Comparison of ENCODE assay signal across 8 cellular contexts in the genomic region with DNA sequence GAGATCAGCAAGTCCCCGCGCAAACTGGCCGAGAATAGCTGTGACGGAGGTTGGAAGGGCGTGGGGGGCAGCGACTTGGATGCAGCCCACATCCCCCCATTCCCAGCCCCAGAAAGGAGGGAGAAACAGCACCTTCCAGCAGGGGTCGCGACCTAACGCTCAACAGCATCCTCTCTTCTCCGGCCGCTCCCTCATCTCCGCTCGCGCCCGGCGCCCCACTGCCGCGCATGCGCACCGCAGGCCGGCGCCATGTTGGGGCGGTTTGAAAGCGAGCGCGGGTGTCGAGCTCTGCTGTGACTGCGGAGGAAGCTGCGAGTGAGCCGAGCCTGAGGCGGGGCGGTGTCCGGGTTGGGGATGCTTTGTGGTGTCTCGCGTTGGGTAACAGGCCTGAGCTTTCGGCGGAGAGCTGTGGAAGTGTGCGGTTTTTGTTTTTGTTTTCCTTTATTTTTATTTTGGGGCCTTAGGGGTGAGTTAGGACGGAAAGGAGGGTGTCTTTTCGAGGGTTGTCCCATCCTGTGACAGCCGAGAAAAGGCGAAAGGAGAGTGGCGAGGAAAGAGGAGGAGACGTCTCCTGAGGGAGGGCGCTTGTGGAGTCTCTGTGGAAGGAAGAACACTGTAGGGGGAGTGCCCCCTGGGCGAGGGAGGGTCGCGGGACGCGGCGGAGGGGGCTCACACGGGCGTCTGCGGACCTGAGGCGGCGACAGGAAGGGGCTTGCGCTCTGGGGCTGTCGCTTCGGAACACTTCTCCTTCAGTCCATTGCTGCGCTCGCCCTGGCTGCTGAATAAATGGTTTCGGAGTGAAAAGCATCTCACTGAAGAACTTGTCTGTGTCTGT. TPM values are rescaled to one million over a fixed set of nuclear protein-coding genes. Genes with fewer than 3 reads are reported as not detected.
A peak's percentile ranks its signal among the peaks of the same experiment; 100 is the strongest.
DNase-seq lines count a peak whose midpoint lies in the region; ATAC-seq, FAIRE-seq and TF ChIP-seq lines count a peak whose summit lies in the region.

Gene C18orf54, plus strand, starts transcription at position 247 of the 835 bp plus-strand sequence. CDS start 2,667 bp downstream, outside the sequence.
Gene STARD6, minus strand, starts transcription at position 199 of the 835 bp plus-strand sequence. CDS start 3,285 bp downstream, outside the sequence.

- H3K4me2 ChIP-seq in GM12878 (ENCODE audit: control insufficient read depth, insufficient read depth) = peak within 1 kb of the TSS; percentile 94

- intact Hi-C loops in GM12878 (cut with micrococcal nuclease; ENCODE audit: unreplicated experiment) = loop anchor here (1.0 kb wide), 2 partner anchors 73 to 134 kb away; partner anchors contain the start of gene MBD2
- intact Hi-C loops in gastrocnemius medialis (cut with DNase I; ENCODE audit: low total_unique reads) = loop anchor here (10.0 kb wide), 1 partner anchor 83 kb away; no protein-coding TSS in a partner anchor

- H3K9ac ChIP-seq in GM12878 (ENCODE audit: control insufficient read depth, insufficient read depth, low read length) = peak within 1 kb of the TSS; percentile 91

- TF ChIP-seq EP300 in GM12878 (IDR thresholded peaks at IDR 0.05; ENCODE audit: borderline replicate concordance in 1 of 2, control insufficient read depth in 1 of 2, low read depth in 2 of 2, low read length in 2 of 2) = no peak

- TF ChIP-seq RAD21 in GM12878 (IDR thresholded peaks at IDR 0.05; ENCODE audit: insufficient read depth, low read depth, low read length) = 0 out of 2 replicates have a peak, but pooled peaks have one; percentile 20

- in situ Hi-C loops in GM12878 (cut with MboI) (loop anchor here (10.0 kb wide), 1 partner anchor 133 kb away; the partner anchor contains the start of gene MBD2), gastrocnemius medialis (cut with MboI; ENCODE audit: low sequenced_read_pairs in 4 of 4) (no loop called here)

- RAD21 ChIA-PET in GM12878 (lab: Charles Lee; ENCODE audit: unreplicated experiment) = interaction anchor here (0.8 to 1.7 kb wide), 6 partner anchors 26 to 135 kb away, joined by 3 to 9 read pairs (median 4); partner anchors contain the start of gene MBD2

- 0 out of 4 replicates have a peak, but pooled peaks cover 0 to 3% of the 10 kb centered on the region in 2 experiments for H3K36me3 ChIP-seq in GM12878 (ENCODE audit: control insufficient read depth in 2 of 2, insufficient read depth in 2 of 2, low read length in 1 of 2)
- H3K36me3 ChIP-seq in iPS DF 6.9 (ENCODE audit: control insufficient read depth, insufficient read depth, low read length) = no peaks in the 10 kb centered on the region; the same call in 1 of the 2 replicates
- no peaks in the 10 kb centered on the region for H3K36me3 ChIP-seq in gastrocnemius medialis

- TF ChIP-seq POLR2A in GM12878 (IDR thresholded peaks at IDR 0.05; ENCODE audit: low read depth, low read length) = peak; percentile 96
- TF ChIP-seq POLR2A in gastrocnemius medialis (IDR thresholded peaks at IDR 0.05) = peak; percentile 9 to 11

- CTCF ChIA-PET in GM12878 (lab: Yijun Ruan, JAX) = interaction anchor here (0.7 to 2.5 kb wide), 14 partner anchors 14 to 228 kb away, joined by 3 to 13 read pairs (median 3); partner anchors contain the start of gene POLI

- FAIRE-seq in GM12878 (lab: Jason Lieb, UNC) = peak; percentile 90

- H3K9me3 ChIP-seq in GM12878 (replicated peaks; ENCODE audit: control insufficient read depth, insufficient read depth, low read length) (no peaks in the 10 kb centered on the region), iPS DF 6.9 (ENCODE audit: control insufficient read depth, insufficient read depth, low read length) (no peaks in the 10 kb centered on the region), gastrocnemius medialis (no peaks in the 10 kb centered on the region)

- BruUV-seq in GM12878 (replicated peaks; lab: Mats Ljungman, UMichigan) = no TSS peak

- peak; percentile 93 for ATAC-seq in GM18517 (IDR thresholded peaks at IDR 0.05; ENCODE audit: unreplicated experiment)
- ATAC-seq in HG03039 (IDR thresholded peaks at IDR 0.05; ENCODE audit: unreplicated experiment) = peak; percentile 92
- ATAC-seq in GM12878 = peak; percentile 96
- peak; percentile 86 to 94 for ATAC-seq in gastrocnemius medialis

- H3K27ac ChIP-seq in GM12878 (ENCODE audit: control insufficient read depth, insufficient read depth) = peak within 1 kb of the TSS; percentile 84
- H3K27ac ChIP-seq in iPS DF 6.9 (ENCODE audit: low read length) = no peak within 1 kb of the TSS
- peak within 1 kb of the TSS in 3 of 4 donors; percentile 51 to 56 (median 52) for H3K27ac ChIP-seq in gastrocnemius medialis

- SMC1A ChIA-PET in GM12878 (lab: Charles Lee; ENCODE audit: uncharacterized antibody, unreplicated experiment) = interaction anchor here (0.8 to 1.8 kb wide), 8 partner anchors 7 to 179 kb away, joined by 3 to 7 read pairs (median 4); no protein-coding TSS in a partner anchor

- under 1% methylated on average over 62 of the region's 62 CpGs for WGBS in GM12878 (ENCODE audit: insufficient coverage, insufficient replicate concordance, low lambda C conversion rate, missing lambda C conversion rate)
- WGBS in iPS DF 6.9 (ENCODE audit: insufficient coverage, insufficient read length) = no CpG with 5 or more reads among the region's 62 CpGs

- TF ChIP-seq CTCF in GM12878 (IDR thresholded peaks at IDR 0.05 in 2 of 3, conservative IDR thresholded peaks at IDR 0.05 in 1 of 3; ENCODE audit: control insufficient read depth in 2 of 3, extremely low read depth in 1 of 3, insufficient read depth in 1 of 3, low read depth in 3 of 3, low read length in 3 of 3) (peak; percentile 63 to 70 (median 65)), gastrocnemius medialis (IDR thresholded peaks at IDR 0.05 in 4 of 5, conservative IDR thresholded peaks at IDR 0.05 in 1 of 5) (peak in 1 of 5 experiments; percentile 17)

- H3K27me3 ChIP-seq in GM12878 (replicated peaks in 1 of 2; ENCODE audit: control insufficient read depth in 2 of 2, insufficient read depth in 2 of 2, low read length in 1 of 2) (no peaks in the 10 kb centered on the region), iPS DF 6.9 (ENCODE audit: control insufficient read depth, insufficient read depth, low read length) (no peaks in the 10 kb centered on the region), gastrocnemius medialis (peaks cover 0 to 19% (median 15%) of the 10 kb centered on the region in 3 donors)

- POLR2A ChIA-PET in GM12878 (lab: Charles Lee) = interaction anchor here (0.6 to 1.0 kb wide), 3 partner anchors 97 to 206 kb away, joined by 3 to 5 read pairs (median 4); no protein-coding TSS in a partner anchor

- H4K20me1 ChIP-seq in GM12878 (ENCODE audit: control insufficient read depth, insufficient read depth) = no peaks in the 10 kb centered on the region

- H3K4me3 ChIP-seq in GM12878 = peak within 1 kb of the TSS; percentile 89
- peak within 1 kb of the TSS; percentile 78 for H3K4me3 ChIP-seq in iPS DF 6.9 (ENCODE audit: low read length)
- peak within 1 kb of the TSS; percentile 63 to 87 (median 70) for H3K4me3 ChIP-seq in gastrocnemius medialis

- H3K4me1 ChIP-seq in GM12878 (ENCODE audit: control insufficient read depth, insufficient read depth, low read length) (peaks cover 3% of the 10 kb centered on the region), iPS DF 6.9 (ENCODE audit: control insufficient read depth, insufficient read depth, low read length) (no peaks in the 10 kb centered on the region), gastrocnemius medialis (peaks cover 6 to 10% of the 10 kb centered on the region in 2 donors)

- peaks cover 12% of the 10 kb centered on the region for H3K79me2 ChIP-seq in GM12878 (ENCODE audit: control insufficient read depth, insufficient read depth, low read length)

- H2AFZ ChIP-seq in GM12878 (ENCODE audit: control insufficient read depth, low read depth, low read length) = peak within 1 kb of the TSS; percentile 97

- peak; percentile 33 for DNase-seq in 8988T
- DNase-seq in NCI-H2029 treated with DMSO at 0.1 percent for 48 hours (lab: John Stamatoyannopoulos, UW) = peak; percentile 16
- peak; percentile 58 for DNase-seq in T1000 (lab: John Stamatoyannopoulos, UW)
- DNase-seq in GM12878 (ENCODE audit: low read depth, low spot score) = peak; percentile 76
- peak; percentile 89 for DNase-seq in iPS DF 6.9 (ENCODE audit: low read depth, low spot score)
- DNase-seq in gastrocnemius medialis = peak; percentile 54 to 64

RNA-seq across cellular contexts. Expression of gene C18orf54, which starts in this region (rescaled TPM):
- total RNA-seq in GM12878 (2013; cell fraction: nucleolus; rRNA removed) = 9.4 and 10.1 TPM in 2 replicates
- total RNA-seq in GM12878 (2014; rRNA removed) (2.5 TPM in 2 replicates), GM12878 (2014; rRNA removed; fragmentation: Illumina TruSeq; extraction: Trizol) (2.5 and 2.6 TPM in 2 replicates), GM12878 (2021) (3.8 and 4.0 TPM in 2 replicates), gastrocnemius medialis (under 1 TPM in 3 of 4 donors, not detected in 1; 0.26 to 0.87 (median 0.44) TPM)
- polyA plus RNA-seq in GM12878 (2011; ENCODE audit: low read depth) = 0.80 TPM
- polyA plus RNA-seq in GM12878 (2011; rRNA removed) (4.5 and 7.0 TPM in 2 replicates), GM12878 (2014; fragmentation: Illumina TruSeq; extraction: Trizol) (3.1 and 4.1 TPM in 2 replicates), GM12878 (2014; fragmentation: Nextera tagmentation; extraction: Ambion mirVana) (1 to 10 TPM; 1.2 to 1.5 TPM), GM12878 (2014; rRNA removed) (1.2 and 2.0 TPM in 2 replicates), GM12878 (2016; fragmentation: Nextera tagmentation; extraction: Ambion mirVana) (1 to 10 TPM; 7.4 to 7.6 TPM)
- 0.87 and 1.5 TPM in 2 replicates for polyA plus RNA-seq in GM12878 (2011; cell fraction: cytosol; rRNA removed)
- polyA plus RNA-seq in GM12878 (2011; cell fraction: nucleus; rRNA removed) = 4.0 TPM in 2 replicates
- polyA plus RNA-seq in GM12878 (2012) = 1.5 and 3.1 TPM in 2 replicates
- polyA minus RNA-seq in GM12878 (2011; rRNA and poly(A)+ RNA removed) = 1.8 and 3.6 TPM in 2 replicates
- 2.8 and 7.1 TPM in 2 replicates for polyA minus RNA-seq in GM12878 (2011; cell fraction: cytosol; rRNA and poly(A)+ RNA removed)
- polyA minus RNA-seq in GM12878 (2011; cell fraction: nucleus; rRNA and poly(A)+ RNA removed) = 4.2 and 7.2 TPM in 2 replicates

RNA-seq across cellular contexts. Expression of gene STARD6, which starts in this region (rescaled TPM):
- total RNA-seq in GM12878 (2013; cell fraction: nucleolus; rRNA removed) = not detected in 2 replicates
- 0.34 TPM in 1 of 2 replicates, not detected in the other for total RNA-seq in GM12878 (2014; rRNA removed)
- 0.18 and 0.28 TPM in 2 replicates for total RNA-seq in GM12878 (2014; rRNA removed; fragmentation: Illumina TruSeq; extraction: Trizol)
- 0.33 TPM in 1 of 2 replicates, not detected in the other for total RNA-seq in GM12878 (2021)
- 0.89 TPM for polyA plus RNA-seq in GM12878 (2011; ENCODE audit: low read depth)
- 0.10 TPM in 1 of 2 replicates, not detected in the other for polyA plus RNA-seq in GM12878 (2011; rRNA removed)
- not detected in 2 replicates for polyA plus RNA-seq in GM12878 (2011; cell fraction: cytosol; rRNA removed)
- polyA plus RNA-seq in GM12878 (2011; cell fraction: nucleus; rRNA removed) = not detected in 2 replicates
- not detected in 2 replicates for polyA plus RNA-seq in GM12878 (2012)
- 0.84 TPM in 1 of 2 replicates, not detected in the other for polyA plus RNA-seq in GM12878 (2014; fragmentation: Illumina TruSeq; extraction: Trizol)
- under 1 TPM; 0.35 to 0.45 TPM for polyA plus RNA-seq in GM12878 (2014; fragmentation: Nextera tagmentation; extraction: Ambion mirVana)
- 0.30 TPM in 1 of 2 replicates, not detected in the other for polyA plus RNA-seq in GM12878 (2014; rRNA removed)
- under 1 TPM in 1 of 2 experiments, not detected in 1; 0.84 TPM for polyA plus RNA-seq in GM12878 (2016; fragmentation: Nextera tagmentation; extraction: Ambion mirVana)
- not detected in 2 replicates for polyA minus RNA-seq in GM12878 (2011; rRNA and poly(A)+ RNA removed)
- polyA minus RNA-seq in GM12878 (2011; cell fraction: cytosol; rRNA and poly(A)+ RNA removed) = not detected in 2 replicates
- polyA minus RNA-seq in GM12878 (2011; cell fraction: nucleus; rRNA and poly(A)+ RNA removed) = not detected in 2 replicates
- total RNA-seq in gastrocnemius medialis = not detected

Comparison
In these comparisons a context has a peak if more than half of its experiments do, and no peak if none do; other contexts are left out.
1. Peak in DNase-seq, ATAC-seq, H3K4me3 ChIP-seq and H3K27ac ChIP-seq in gastrocnemius medialis; RNA of the genes that start here not detected or under 1 TPM.
2. DNase-seq: peak in every context shown above with its lines; median percentile 89 in iPS DF 6.9; 76 in GM12878; 59 in gastrocnemius medialis; 58 in T1000; 33 in 8988T; 16 in NCI-H2029 treated with DMSO at 0.1 percent for 48 hours.